Comparison of ENCODE assay signal across 25 cellular contexts in the genomic region with DNA sequence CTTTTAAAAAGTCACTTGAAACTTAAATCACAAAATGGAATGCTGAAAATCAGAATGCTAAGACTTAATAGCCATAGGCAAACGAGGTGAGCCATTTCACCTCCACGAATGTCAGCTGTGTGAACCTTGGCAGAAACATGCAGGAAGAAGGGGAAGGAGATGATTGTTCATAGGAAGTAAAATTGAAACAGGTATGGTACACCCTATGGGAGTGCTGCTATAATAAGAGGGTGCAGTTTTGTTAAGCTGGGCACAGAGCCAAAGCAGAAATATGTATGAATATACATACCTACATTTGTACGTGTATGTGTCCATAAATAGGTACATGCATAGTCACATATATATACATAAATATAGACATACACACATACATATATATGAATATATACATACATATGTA. TPM values are rescaled to one million over a fixed set of nuclear protein-coding genes. Genes with fewer than 3 reads are reported as not detected.
"Had no signal": no experiment of that assay in that cellular context is flagged by ENCODE, and none has a peak within 500 bp of the region (broad histone marks: within the 10 kb centered on the region; RNA-seq: fewer than 3 reads in every experiment).

No MANE protein-coding gene starts in this region.

- H3K27ac ChIP-seq: heart left ventricle, neutrophil, psoas muscle, right lobe of liver, spleen, stomach, thoracic aorta, transverse colon had no signal

- H3K27ac Mint-ChIP-seq: dendritic cell treated with granulocyte-macrophage colony-stimulating factor and Interleukin-4, amounts not matched to agents 40 ng/mL and 50 ng/mL, for 4 days; naive thymus-derived CD4-positive, alpha-beta T cell; nephron progenitor cell had no signal

- H3K36me3 Mint-ChIP-seq: naive thymus-derived CD4-positive, alpha-beta T cell had no signal

- H3K4me1 ChIP-seq: heart left ventricle, psoas muscle, right lobe of liver, spleen, stomach, transverse colon had no signal

- DNase-seq: cerebellar nuclear complex; effector CD4-positive, alpha-beta T cell; heart left ventricle; hippocampal formation; kidney glomerular epithelial cell; naive thymus-derived CD4-positive, alpha-beta T cell; nephron progenitor cell; psoas muscle; retina; right lobe of liver; spleen; stimulated activated CD4-positive, alpha-beta T cell treated with anti-CD3 and anti-CD28 coated beads, Interleukin-15, amount 100 ng/mL, for 24 hours; stimulated activated CD4-positive, alpha-beta T cell treated with anti-CD3 and anti-CD28 coated beads, Interleukin-1b, Interleukin-23, amount 100 ng/mL, for 48 hours; stimulated activated naive CD4-positive, alpha-beta T cell; stomach; substantia nigra; transverse colon had no signal

- H3K27me3 Mint-ChIP-seq: dendritic cell treated with granulocyte-macrophage colony-stimulating factor and Interleukin-4, amounts not matched to agents 40 ng/mL and 50 ng/mL, for 4 days; naive thymus-derived CD4-positive, alpha-beta T cell had no signal

- H3K4me3 Mint-ChIP-seq: dendritic cell treated with granulocyte-macrophage colony-stimulating factor and Interleukin-4, amounts not matched to agents 40 ng/mL and 50 ng/mL, for 4 days; naive thymus-derived CD4-positive, alpha-beta T cell; nephron progenitor cell had no signal

- H3K9me3 ChIP-seq: heart left ventricle, neutrophil, psoas muscle, right lobe of liver, spleen, stomach, thoracic aorta, transverse colon had no signal

- H3K27me3 ChIP-seq: heart left ventricle, neutrophil, right lobe of liver, spleen, stomach, transverse colon had no signal

- FAIRE-seq: colon, frontal cortex had no signal

- H3K36me3 ChIP-seq: heart left ventricle, neutrophil, right lobe of liver, spleen, stomach, thoracic aorta, transverse colon had no signal

- H3K9me3 Mint-ChIP-seq: dendritic cell treated with granulocyte-macrophage colony-stimulating factor and Interleukin-4, amounts not matched to agents 40 ng/mL and 50 ng/mL, for 4 days; nephron progenitor cell had no signal

- H3K4me3 ChIP-seq: heart left ventricle, psoas muscle, right lobe of liver, spleen, stomach, thoracic aorta, transverse colon had no signal

RNA-seq across cellular contexts. Expression of a gene that starts 51.0 kb away (rescaled TPM):
- total RNA-seq: frontal cortex; lung microvascular endothelial cell; mononuclear cell; naive thymus-derived CD4-positive, alpha-beta T cell; osteoblast had no signal
- polyA plus RNA-seq: naive thymus-derived CD4-positive, alpha-beta T cell had no signal
